ENCODE assay signal across 17 cellular contexts in the genomic region with DNA sequence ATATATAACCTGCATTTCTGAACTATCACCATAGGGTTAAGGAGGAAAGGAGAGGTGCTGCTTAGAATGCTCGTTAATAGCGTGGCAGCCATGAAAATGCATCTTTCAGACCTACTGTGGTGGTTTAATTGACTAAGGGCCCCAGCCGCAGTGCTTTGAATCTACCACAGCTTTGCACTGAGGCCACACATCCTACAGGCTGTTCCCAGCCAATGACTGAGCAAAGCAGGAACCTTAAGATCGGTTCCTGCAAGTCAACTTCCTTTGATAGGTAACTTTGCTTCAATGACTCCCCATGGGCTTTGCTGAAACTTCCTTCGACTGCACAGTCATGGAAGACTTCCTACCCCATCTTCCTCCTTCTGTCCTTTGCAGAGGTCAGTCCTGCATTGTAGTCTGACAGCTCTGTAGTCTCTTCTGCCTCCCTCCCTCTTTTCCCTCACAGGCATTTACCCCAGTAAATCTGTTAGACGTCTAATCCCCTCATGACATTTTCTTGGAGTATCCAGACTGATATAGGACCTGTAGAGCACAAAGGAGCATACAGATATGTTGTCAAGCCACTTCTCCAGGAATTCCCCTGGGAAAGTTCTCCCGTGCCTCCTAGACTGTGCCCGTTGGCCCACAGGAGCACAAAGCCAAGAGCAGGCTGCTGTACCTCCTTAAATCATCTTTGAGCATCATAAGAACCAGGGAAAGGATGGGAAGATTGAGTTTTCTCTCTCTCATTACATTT. TPM values are rescaled to one million over a fixed set of nuclear protein-coding genes. Genes with fewer than 3 reads are reported as not detected.
DNase-seq lines count a peak whose midpoint lies in the region; ATAC-seq and TF ChIP-seq lines count a peak whose summit lies in the region.
"Had no signal": no experiment of that assay in that cellular context is flagged by ENCODE, and none has a peak within 500 bp of the region (broad histone marks: within the 10 kb centered on the region; RNA-seq: fewer than 3 reads in every experiment).

No MANE protein-coding gene starts in this region.

- H3K36me3 Mint-ChIP-seq in activated CD4-positive, alpha-beta T cell treated with anti-CD3 and anti-CD28 coated beads, Interleukin-2, amount 10 ng/mL, durations not matched to agents 7 days and 5 days (ENCODE audit: low read depth): peaks cover 5% of the 10 kb centered on the region
- H3K36me3 Mint-ChIP-seq in activated naive CD4-positive, alpha-beta T cell treated with anti-CD3 and anti-CD28 coated beads, Interleukin-2, amount 50 U/mL, for 24 hours: peaks cover 4% of the 10 kb centered on the region
- H3K36me3 Mint-ChIP-seq: neural progenitor cell had no signal

- H3K9me2 ChIP-seq in OCI-LY7 (ENCODE audit: insufficient read depth, low read length) (no peaks in the 10 kb centered on the region), GM23248 (ENCODE audit: insufficient read depth) (no peaks in the 10 kb centered on the region)

- H3K27ac Mint-ChIP-seq in activated CD4-positive, alpha-beta T cell treated with anti-CD3 and anti-CD28 coated beads, Interleukin-2, amount 10 ng/mL, durations not matched to agents 7 days and 5 days: no peak overlapping the region
- peak overlapping the region; percentile 56 for H3K27ac Mint-ChIP-seq in activated naive CD4-positive, alpha-beta T cell treated with anti-CD3 and anti-CD28 coated beads, Interleukin-2, amount 50 U/mL, for 24 hours
- H3K27ac Mint-ChIP-seq: neural progenitor cell had no signal

- H3K27ac ChIP-seq in OCI-LY7 (ENCODE audit: low read depth, low read length, poor library complexity, severe bottlenecking) (no peak overlapping the region), GM23248 (no peak overlapping the region)
- H3K27ac ChIP-seq: neural progenitor cell, thoracic aorta had no signal

- CTCF ChIA-PET in activated CD4-positive, alpha-beta T cell treated with anti-CD3 and anti-CD28 coated beads, Interleukin-2, amount 10 ng/mL, durations not matched to agents 7 days and 5 days (lab: Charles Lee): interaction anchor here (1.3 kb wide), 1 partner anchor 20 kb away, joined by 5 read pairs; no protein-coding TSS in a partner anchor
- CTCF ChIA-PET in OCI-LY7 (lab: Charles Lee; ENCODE audit: unreplicated experiment): interaction anchor here (0.7 kb wide), 1 partner anchor 56 kb away, joined by 3 read pairs; no protein-coding TSS in a partner anchor

- POLR2A ChIA-PET in activated CD4-positive, alpha-beta T cell treated with anti-CD3 and anti-CD28 coated beads, Interleukin-2, amount 10 ng/mL, durations not matched to agents 7 days and 5 days (lab: Charles Lee): no interaction called here
- POLR2A ChIA-PET in OCI-LY7 (lab: Charles Lee): interaction anchor here (0.6 to 1.0 kb wide), 2 partner anchors 50 to 1905 kb away, joined by 3 read pairs; no protein-coding TSS in a partner anchor

- H3K4me3 ChIP-seq in OCI-LY7 (ENCODE audit: low read depth, low read length, poor library complexity, severe bottlenecking) (no peak overlapping the region), GM23248 (no peak overlapping the region)
- H3K4me3 ChIP-seq: neural progenitor cell, thoracic aorta had no signal

- H3K36me3 ChIP-seq in OCI-LY7 (ENCODE audit: insufficient read depth, low read length) (no peaks in the 10 kb centered on the region), GM23248 (ENCODE audit: low read depth) (no peaks in the 10 kb centered on the region)
- H3K36me3 ChIP-seq: neural progenitor cell, thoracic aorta had no signal

- intact Hi-C loops in OCI-LY7 (cut with micrococcal nuclease; ENCODE audit: unreplicated experiment): no loop called here

- 89 to 90% methylated on average over 8 of the region's 8 CpGs for WGBS in GM23248 (ENCODE audit: low coverage in 1 of 2, low lambda C conversion rate in 2 of 2, missing lambda C conversion rate in 2 of 2), 2 experiments

- H3K9me3 ChIP-seq in OCI-LY7 (ENCODE audit: low read length) (no peaks in the 10 kb centered on the region), GM23248 (ENCODE audit: low read depth) (no peaks in the 10 kb centered on the region)
- H3K9me3 ChIP-seq: thoracic aorta had no signal

- H3K4me1 ChIP-seq in OCI-LY7 (ENCODE audit: insufficient read depth, low read length, poor library complexity, severe bottlenecking): peaks cover 52% of the 10 kb centered on the region
- peaks cover 12% of the 10 kb centered on the region for H3K4me1 ChIP-seq in GM23248 (ENCODE audit: insufficient read depth)
- H3K4me1 ChIP-seq: neural progenitor cell had no signal

- H3K79me2 ChIP-seq in OCI-LY7 (ENCODE audit: insufficient read depth, low read depth, low read length) (no peaks in the 10 kb centered on the region), GM23248 (ENCODE audit: insufficient read depth) (no peaks in the 10 kb centered on the region)

- in situ Hi-C loops in GM23248 (cut with MboI): no loop called here

- no peak for TF ChIP-seq CTCF in OCI-LY7 (conservative IDR thresholded peaks at IDR 0.05; ENCODE audit: low read length)

- H3K27me3 ChIP-seq in GM23248 (replicated peaks; ENCODE audit: insufficient read depth): no peaks in the 10 kb centered on the region
- H3K27me3 ChIP-seq: neural progenitor cell had no signal

- H3K9ac ChIP-seq in GM23248: no peak overlapping the region
- H3K9ac ChIP-seq: neural progenitor cell had no signal

- H4K20me1 ChIP-seq in OCI-LY7 (ENCODE audit: insufficient read depth, low read length): no peaks in the 10 kb centered on the region
- H4K20me1 ChIP-seq in GM23248 (ENCODE audit: insufficient read depth): no peaks in the 10 kb centered on the region

- DNase-seq in activated CD4-positive, alpha-beta T cell treated with anti-CD3 and anti-CD28 coated beads, Interleukin-2, amount 10 ng/mL, durations not matched to agents 7 days and 5 days: peak; percentile 52
- DNase-seq in activated CD4-positive, alpha-beta T cell treated with anti-CD3 and anti-CD28 coated beads, Interleukin-2, amount 50 U/mL, for 1 hour: no peak
- DNase-seq in OCI-LY7 (ENCODE audit: low spot score) (peak; percentile 31), GM23248 (no peak), NCI-H446 (lab: John Stamatoyannopoulos, UW) (no peak)
- DNase-seq in stimulated activated CD4-positive, alpha-beta T cell treated with anti-CD3 and anti-CD28 coated beads, Interleukin-4, amount 100 ng/mL, for 48 hours (ENCODE audit: low read depth in 2 of 2): peak; percentile 26 to 48
- DNase-seq: activated effector memory CD4-positive, alpha-beta T cell treated with Interleukin-2 at 50 U/mL for 16 hours; effector memory CD4-positive, alpha-beta T cell; NCI-H2029; NCI-H69 had no signal

- H3K4me2 ChIP-seq in OCI-LY7 (ENCODE audit: low read length) (peak overlapping the region; percentile 18; the same call in 1 of the 2 replicates), GM23248 (ENCODE audit: unreplicated experiment) (no peak overlapping the region)
- H3K4me2 ChIP-seq: neural progenitor cell had no signal

- H2AFZ ChIP-seq in OCI-LY7 (ENCODE audit: low read length): peak overlapping the region; percentile 50; the same call in 1 of the 2 replicates
- no peak overlapping the region for H2AFZ ChIP-seq in GM23248
- H2AFZ ChIP-seq: neural progenitor cell had no signal

- no TSS peak for BruUV-seq in OCI-LY7 (replicated peaks; lab: Mats Ljungman, UMichigan)

- H3K27me3 Mint-ChIP-seq in activated CD4-positive, alpha-beta T cell treated with anti-CD3 and anti-CD28 coated beads, Interleukin-2, amount 10 ng/mL, durations not matched to agents 7 days and 5 days: no peaks in the 10 kb centered on the region
- H3K27me3 Mint-ChIP-seq in activated naive CD4-positive, alpha-beta T cell treated with anti-CD3 and anti-CD28 coated beads, Interleukin-2, amount 50 U/mL, for 24 hours: no peaks in the 10 kb centered on the region

- no peak overlapping the region for H3K4me3 Mint-ChIP-seq in activated CD4-positive, alpha-beta T cell treated with anti-CD3 and anti-CD28 coated beads, Interleukin-2, amount 10 ng/mL, durations not matched to agents 7 days and 5 days
- peak overlapping the region; percentile 48 for H3K4me3 Mint-ChIP-seq in activated naive CD4-positive, alpha-beta T cell treated with anti-CD3 and anti-CD28 coated beads, Interleukin-2, amount 50 U/mL, for 24 hours
- H3K4me3 Mint-ChIP-seq: neural progenitor cell had no signal

- no peak for ATAC-seq in HG03520 (IDR thresholded peaks at IDR 0.05; ENCODE audit: unreplicated experiment)
- ATAC-seq: Right ventricle myocardium inferior, sciatic nerve had no signal

- peaks cover 5% of the 10 kb centered on the region for H3K9me3 Mint-ChIP-seq in activated CD4-positive, alpha-beta T cell treated with anti-CD3 and anti-CD28 coated beads, Interleukin-2, amount 10 ng/mL, durations not matched to agents 7 days and 5 days
- H3K9me3 Mint-ChIP-seq in activated naive CD4-positive, alpha-beta T cell treated with anti-CD3 and anti-CD28 coated beads, Interleukin-2, amount 50 U/mL, for 24 hours: no peaks in the 10 kb centered on the region
- H3K9me3 Mint-ChIP-seq: neural progenitor cell had no signal

- H3F3A ChIP-seq in GM23248 (ENCODE audit: insufficient read depth): peaks cover 23% of the 10 kb centered on the region

- peaks cover 37% of the 10 kb centered on the region for H3K4me1 Mint-ChIP-seq in activated CD4-positive, alpha-beta T cell treated with anti-CD3 and anti-CD28 coated beads, Interleukin-2, amount 10 ng/mL, durations not matched to agents 7 days and 5 days
- peaks cover 40% of the 10 kb centered on the region for H3K4me1 Mint-ChIP-seq in activated naive CD4-positive, alpha-beta T cell treated with anti-CD3 and anti-CD28 coated beads, Interleukin-2, amount 50 U/mL, for 24 hours
- H3K4me1 Mint-ChIP-seq: neural progenitor cell had no signal

RNA-seq across cellular contexts. Expression of a gene that starts 2.6 kb away (rescaled TPM):
- total RNA-seq in activated CD4-positive, alpha-beta T cell treated with anti-CD3 and anti-CD28 coated beads, Interleukin-2, amount 10 ng/mL, durations not matched to agents 7 days and 5 days: 10 to 100 TPM; 14.2 to 14.8 TPM
- 0.85 and 2.2 TPM in 2 replicates for total RNA-seq in OCI-LY7 (2014; rRNA removed; shearing (Covaris generic))
- total RNA-seq in OCI-LY7 (2022): 2.3 and 4.5 TPM in 2 replicates
- total RNA-seq in GM23248 (2014; rRNA removed; shearing (Covaris generic)): 1.6 TPM in 1 of 2 replicates, not detected in the other
- polyA plus RNA-seq in GM23248 (2016; fragmentation: Nextera tagmentation; extraction: Ambion mirVana): 1.0 and 1.2 TPM in 2 replicates
- total RNA-seq: lung microvascular endothelial cell had no signal

Comparison
In these comparisons a context has a peak if more than half of its experiments do, and no peak if none do; other contexts are left out.
1. DNase-seq: peak in activated CD4-positive, alpha-beta T cell treated with anti-CD3 and anti-CD28 coated beads, Interleukin-2, amount 10 ng/mL, durations not matched to agents 7 days and 5 days (single experiment), OCI-LY7 (single experiment) and stimulated activated CD4-positive, alpha-beta T cell treated with anti-CD3 and anti-CD28 coated beads, Interleukin-4, amount 100 ng/mL, for 48 hours (2 of 2); none in activated CD4-positive, alpha-beta T cell treated with anti-CD3 and anti-CD28 coated beads, Interleukin-2, amount 50 U/mL, for 1 hour (single experiment), GM23248 (single experiment) and NCI-H446 (0 of 2).